27 cellular contexts compared by ENCODE assay signal in genomic region chr21:43874085-43874785, GRCh38. TPM values are rescaled to one million over a fixed set of nuclear protein-coding genes. Genes with fewer than 3 reads are reported as not detected.
A peak's percentile ranks its signal among the peaks of the same experiment; 100 is the strongest.
DNase-seq lines count a peak whose midpoint lies in the region; ATAC-seq and TF ChIP-seq lines count a peak whose summit lies in the region.
"Had no signal": no experiment of that assay in that cellular context is flagged by ENCODE, and none has a peak within 500 bp of the region (broad histone marks: within the 10 kb centered on the region; RNA-seq: fewer than 3 reads in every experiment).

No MANE protein-coding gene starts in this region.

- peaks cover 11% of the 10 kb centered on the region for H3K36me3 ChIP-seq in CD8-positive, alpha-beta T cell (ENCODE audit: insufficient read depth, low read length)

- intact Hi-C loops in activated CD4-positive, alpha-beta T cell treated with anti-CD3 and anti-CD28 coated beads for 36 hours (cut with DNase I, micrococcal nuclease), result no loop called here
- intact Hi-C loops in CD8-positive, alpha-beta T cell (cut with DNase I, micrococcal nuclease), result loop anchor here in 1 of 2 experiments (1.0 kb wide), 1 partner anchor 43 kb away; no protein-coding TSS in a partner anchor
- intact Hi-C loops in posterior vena cava (cut with DNase I), result no loop called here

- peak; percentile 13 for ATAC-seq in activated CD4-positive, alpha-beta T cell treated with anti-CD3 and anti-CD28 coated beads for 36 hours
- ATAC-seq in CD8-positive, alpha-beta T cell, result no peak
- no peak for ATAC-seq in GM21367 (IDR thresholded peaks at IDR 0.05; ENCODE audit: unreplicated experiment)
- ATAC-seq in HG02981 (IDR thresholded peaks at IDR 0.05; ENCODE audit: unreplicated experiment), result no peak
- ATAC-seq: heart left ventricle, HepG2, mucosa of descending colon, PC-3, right cardiac atrium had no signal

- DNase-seq in activated CD4-positive, alpha-beta T cell treated with anti-CD3 and anti-CD28 coated beads for 36 hours, result no peak
- no peak for DNase-seq in activated CD4-positive, alpha-beta T cell treated with anti-CD3 and anti-CD28 coated beads, Interleukin-2, amount 50 U/mL, for 1 hour
- DNase-seq in CD8-positive, alpha-beta T cell, result no peak
- no peak for DNase-seq in activated naive CD8-positive, alpha-beta T cell treated with anti-CD3 and anti-CD28 coated beads for 36 hours
- DNase-seq in posterior vena cava (ENCODE audit: low spot score), result peak; percentile 66
- no peak for DNase-seq in retina
- DNase-seq: activated CD8-positive, alpha-beta memory T cell treated with anti-CD3 and anti-CD28 coated beads for 24 hours; activated effector memory CD4-positive, alpha-beta T cell treated with Interleukin-2 at 50 U/mL for 16 hours; effector memory CD4-positive, alpha-beta T cell; GDM1; H9; heart left ventricle; immature natural killer cell; left ventricle myocardium inferior; NCI-H1694 treated with DMSO at 0.1 percent for 48 hours; NCI-H345; PC-3; right cardiac atrium; SIG-M5; stimulated activated naive CD4-positive, alpha-beta T cell; T-helper 1 cell; upper lobe of left lung; WERI-Rb-1 had no signal

- H3K27me3 Mint-ChIP-seq in activated CD4-positive, alpha-beta T cell treated with anti-CD3 and anti-CD28 coated beads for 36 hours, result no peaks in the 10 kb centered on the region
- H3K27me3 Mint-ChIP-seq in CD8-positive, alpha-beta T cell (ENCODE audit: low read depth), result no peaks in the 10 kb centered on the region
- H3K27me3 Mint-ChIP-seq in activated naive CD8-positive, alpha-beta T cell treated with anti-CD3 and anti-CD28 coated beads for 36 hours, result no peaks in the 10 kb centered on the region

- no peaks in the 10 kb centered on the region for H3K9me3 ChIP-seq in CD8-positive, alpha-beta T cell (ENCODE audit: low read length)
- H3K9me3 ChIP-seq: heart left ventricle, left ventricle myocardium inferior, mucosa of descending colon, upper lobe of left lung had no signal

- peaks cover 61% of the 10 kb centered on the region for H3K4me1 Mint-ChIP-seq in activated CD4-positive, alpha-beta T cell treated with anti-CD3 and anti-CD28 coated beads for 36 hours
- peaks cover 44% of the 10 kb centered on the region for H3K4me1 Mint-ChIP-seq in CD8-positive, alpha-beta T cell (ENCODE audit: low read depth)
- peaks cover 53% of the 10 kb centered on the region for H3K4me1 Mint-ChIP-seq in activated naive CD8-positive, alpha-beta T cell treated with anti-CD3 and anti-CD28 coated beads for 36 hours
- H3K4me1 Mint-ChIP-seq: H9 had no signal

- no peak overlapping the region for H3K4me3 Mint-ChIP-seq in activated CD4-positive, alpha-beta T cell treated with anti-CD3 and anti-CD28 coated beads for 36 hours
- H3K4me3 Mint-ChIP-seq in CD8-positive, alpha-beta T cell, result no peak overlapping the region
- H3K4me3 Mint-ChIP-seq in activated naive CD8-positive, alpha-beta T cell treated with anti-CD3 and anti-CD28 coated beads for 36 hours, result no peak overlapping the region
- H3K4me3 Mint-ChIP-seq: H9, immature natural killer cell had no signal

- TF ChIP-seq CTCF in CD8-positive, alpha-beta T cell (IDR thresholded peaks at IDR 0.05), result no peak

- H3K27me3 ChIP-seq in CD8-positive, alpha-beta T cell (ENCODE audit: insufficient read depth, low read length), result no peaks in the 10 kb centered on the region
- H3K27me3 ChIP-seq: heart left ventricle, upper lobe of left lung had no signal

- no peaks in the 10 kb centered on the region for H3K9me3 Mint-ChIP-seq in activated CD4-positive, alpha-beta T cell treated with anti-CD3 and anti-CD28 coated beads for 36 hours (ENCODE audit: low read depth)
- H3K9me3 Mint-ChIP-seq in CD8-positive, alpha-beta T cell, result peaks cover 2% of the 10 kb centered on the region
- peaks cover 3% of the 10 kb centered on the region for H3K9me3 Mint-ChIP-seq in activated naive CD8-positive, alpha-beta T cell treated with anti-CD3 and anti-CD28 coated beads for 36 hours
- H3K9me3 Mint-ChIP-seq: immature natural killer cell had no signal

- POLR2A ChIA-PET in activated CD4-positive, alpha-beta T cell treated with anti-CD3 and anti-CD28 coated beads for 36 hours (lab: Charles Lee), result no interaction called here
- POLR2A ChIA-PET in CD8-positive, alpha-beta T cell (lab: Charles Lee), result no interaction called here

- CTCF ChIA-PET in activated CD4-positive, alpha-beta T cell treated with anti-CD3 and anti-CD28 coated beads for 36 hours (lab: Charles Lee), result interaction anchor here (0.6 to 1.4 kb wide), 4 partner anchors 17 to 85 kb away, joined by 3 to 8 read pairs (median 3); partner anchors contain the start of gene RRP1
- CTCF ChIA-PET in CD8-positive, alpha-beta T cell (lab: Charles Lee), result interaction anchor here (0.9 to 1.0 kb wide), 2 partner anchors 63 to 66 kb away, joined by 3 read pairs; no protein-coding TSS in a partner anchor

- H3K27ac ChIP-seq in CD8-positive, alpha-beta T cell (ENCODE audit: low read depth, low read length), result no peak overlapping the region
- H3K27ac ChIP-seq: heart left ventricle, left ventricle myocardium inferior, upper lobe of left lung, WERI-Rb-1 had no signal

- H3K4me1 ChIP-seq in CD8-positive, alpha-beta T cell (ENCODE audit: insufficient read depth, low read length), result peaks cover under 1% of the 10 kb centered on the region

- H3K4me3 ChIP-seq in CD8-positive, alpha-beta T cell (ENCODE audit: low read depth, low read length), result no peak overlapping the region
- H3K4me3 ChIP-seq: heart left ventricle, left ventricle myocardium inferior, mucosa of descending colon, upper lobe of left lung had no signal

- peak overlapping the region; percentile 76 for H3K27ac Mint-ChIP-seq in activated CD4-positive, alpha-beta T cell treated with anti-CD3 and anti-CD28 coated beads for 36 hours
- H3K27ac Mint-ChIP-seq in CD8-positive, alpha-beta T cell, result peak overlapping the region; percentile 27
- H3K27ac Mint-ChIP-seq in activated naive CD8-positive, alpha-beta T cell treated with anti-CD3 and anti-CD28 coated beads for 36 hours, result peak overlapping the region; percentile 77
- H3K27ac Mint-ChIP-seq: H9, immature natural killer cell had no signal

- H3K36me3 Mint-ChIP-seq in activated CD4-positive, alpha-beta T cell treated with anti-CD3 and anti-CD28 coated beads for 36 hours (ENCODE audit: low read depth), result peaks cover 61% of the 10 kb centered on the region
- H3K36me3 Mint-ChIP-seq in CD8-positive, alpha-beta T cell, result peaks cover 57% of the 10 kb centered on the region
- H3K36me3 Mint-ChIP-seq in activated naive CD8-positive, alpha-beta T cell treated with anti-CD3 and anti-CD28 coated beads for 36 hours, result peaks cover 67% of the 10 kb centered on the region

RNA-seq across cellular contexts. Expression of gene AGPAT3, which starts 9.2 kb away (rescaled TPM):
- total RNA-seq in activated CD4-positive, alpha-beta T cell treated with anti-CD3 and anti-CD28 coated beads for 36 hours, result 10 to 100 TPM; 73.5 to 90.7 TPM
- total RNA-seq in CD8-positive, alpha-beta T cell, result 10 to 100 TPM; 34.6 to 37.5 TPM
- 10 to 100 TPM; 61.2 to 66.0 TPM for total RNA-seq in activated naive CD8-positive, alpha-beta T cell treated with anti-CD3 and anti-CD28 coated beads for 36 hours
- total RNA-seq in posterior vena cava, result 10 to 100 TPM; 35.3 to 43.2 TPM

Comparison
In these comparisons a context has a peak if more than half of its experiments do, and no peak if none do; other contexts are left out.
1. H3K27ac Mint-ChIP-seq: peak in every context shown above with its lines; median percentile 77 in activated naive CD8-positive, alpha-beta T cell treated with anti-CD3 and anti-CD28 coated beads for 36 hours; 76 in activated CD4-positive, alpha-beta T cell treated with anti-CD3 and anti-CD28 coated beads for 36 hours; 27 in CD8-positive, alpha-beta T cell.